In genomic region chr3:49602877-49603411, GRCh38 we compare ENCODE assay signal across 9 cellular contexts. TPM values are rescaled to one million over a fixed set of nuclear protein-coding genes. Genes with fewer than 3 reads are reported as not detected.
DNase-seq lines count a peak whose midpoint lies in the region; ATAC-seq lines count a peak whose summit lies in the region.
"Had no signal": no experiment of that assay in that cellular context is flagged by ENCODE, and none has a peak within 500 bp of the region (broad histone marks: within the 10 kb centered on the region; RNA-seq: fewer than 3 reads in every experiment).

No MANE protein-coding gene starts in this region.

- no peaks in the 10 kb centered on the region for H3K27me3 Mint-ChIP-seq in T-helper 2 cell treated with Interferon-gamma antibody and Interleukin-4, amounts not matched to agents 5 μg/mL and 100 μg/mL, for 36 hours (ENCODE audit: low read depth)
- H3K27me3 Mint-ChIP-seq in natural killer cell treated with Interleukin-12 subunit alpha and Interleukin-12 subunit beta and Interleukin-15 and Interleukin-18, amount 100 ng/mL, for 72 hours = no peaks in the 10 kb centered on the region
- H3K27me3 Mint-ChIP-seq in stimulated activated naive CD8-positive, alpha-beta T cell treated with anti-CD3 and anti-CD28 coated beads, Interleukin-15, amount 100 ng/mL, for 72 hours = no peaks in the 10 kb centered on the region
- H3K27me3 Mint-ChIP-seq: progenitor cell of endocrine pancreas had no signal

- H3K4me1 Mint-ChIP-seq in T-helper 2 cell treated with Interferon-gamma antibody and Interleukin-4, amounts not matched to agents 5 μg/mL and 100 μg/mL, for 36 hours (ENCODE audit: low read depth) = peaks cover 15% of the 10 kb centered on the region
- peaks cover 10 to 13% of the 10 kb centered on the region in 2 donors for H3K4me1 Mint-ChIP-seq in natural killer cell treated with Interleukin-12 subunit alpha and Interleukin-12 subunit beta and Interleukin-15 and Interleukin-18, amount 100 ng/mL, for 72 hours (ENCODE audit: low read depth in 2 of 2)
- peaks cover 21% of the 10 kb centered on the region for H3K4me1 Mint-ChIP-seq in stimulated activated naive CD8-positive, alpha-beta T cell treated with anti-CD3 and anti-CD28 coated beads, Interleukin-15, amount 100 ng/mL, for 72 hours

- H3K27ac Mint-ChIP-seq in T-helper 2 cell treated with Interferon-gamma antibody and Interleukin-4, amounts not matched to agents 5 μg/mL and 100 μg/mL, for 36 hours = peak overlapping the region; percentile 56
- no peak overlapping the region for H3K27ac Mint-ChIP-seq in natural killer cell treated with Interleukin-12 subunit alpha and Interleukin-12 subunit beta and Interleukin-15 and Interleukin-18, amount 100 ng/mL, for 72 hours
- H3K27ac Mint-ChIP-seq in stimulated activated naive CD8-positive, alpha-beta T cell treated with anti-CD3 and anti-CD28 coated beads, Interleukin-15, amount 100 ng/mL, for 72 hours = peak overlapping the region; percentile 35 to 88
- H3K27ac Mint-ChIP-seq: progenitor cell of endocrine pancreas had no signal

- peak; percentile 27 for DNase-seq in T-helper 2 cell treated with Interferon-gamma antibody and Interleukin-4, amounts not matched to agents 5 μg/mL and 100 μg/mL, for 36 hours (ENCODE audit: low spot score)
- DNase-seq in activated effector memory CD4-positive, alpha-beta T cell treated with anti-CD3 and anti-CD28 coated beads, Interleukin-2, amount 50 U/mL, for 16 hours = peak; percentile 87
- no peak for DNase-seq in natural killer cell treated with Interleukin-12 subunit alpha and Interleukin-12 subunit beta and Interleukin-15 and Interleukin-18, amount 100 ng/mL, for 72 hours (ENCODE audit: low spot score)
- DNase-seq in stimulated activated naive CD8-positive, alpha-beta T cell treated with anti-CD3 and anti-CD28 coated beads, Interleukin-15, amount 100 ng/mL, for 72 hours = peak; percentile 53 to 64
- no peak for DNase-seq in DMS79 treated with DMSO at 0.1 percent for 48 hours (lab: John Stamatoyannopoulos, UW)
- no peak for DNase-seq in hippocampal formation (lab: John Stamatoyannopoulos, UW)
- DNase-seq: SIG-M5 had no signal

- peak; percentile 77 to 81 for ATAC-seq in natural killer cell treated with Interleukin-12 subunit alpha and Interleukin-12 subunit beta and Interleukin-15 and Interleukin-18, amount 100 ng/mL, for 72 hours
- ATAC-seq in stimulated activated naive CD8-positive, alpha-beta T cell treated with anti-CD3 and anti-CD28 coated beads, Interleukin-15, amount 100 ng/mL, for 72 hours = peak; percentile 98
- no peak for ATAC-seq in HG02642 (IDR thresholded peaks at IDR 0.05; ENCODE audit: poor library complexity, unreplicated experiment)

- no peaks in the 10 kb centered on the region for H3K9me3 Mint-ChIP-seq in T-helper 2 cell treated with Interferon-gamma antibody and Interleukin-4, amounts not matched to agents 5 μg/mL and 100 μg/mL, for 36 hours
- no peaks in the 10 kb centered on the region for H3K9me3 Mint-ChIP-seq in natural killer cell treated with Interleukin-12 subunit alpha and Interleukin-12 subunit beta and Interleukin-15 and Interleukin-18, amount 100 ng/mL, for 72 hours
- no peaks in the 10 kb centered on the region for H3K9me3 Mint-ChIP-seq in stimulated activated naive CD8-positive, alpha-beta T cell treated with anti-CD3 and anti-CD28 coated beads, Interleukin-15, amount 100 ng/mL, for 72 hours

- no peaks in the 10 kb centered on the region for H3K36me3 Mint-ChIP-seq in T-helper 2 cell treated with Interferon-gamma antibody and Interleukin-4, amounts not matched to agents 5 μg/mL and 100 μg/mL, for 36 hours (ENCODE audit: low read depth)
- no peaks in the 10 kb centered on the region for H3K36me3 Mint-ChIP-seq in natural killer cell treated with Interleukin-12 subunit alpha and Interleukin-12 subunit beta and Interleukin-15 and Interleukin-18, amount 100 ng/mL, for 72 hours

- no peak overlapping the region for H3K4me3 Mint-ChIP-seq in T-helper 2 cell treated with Interferon-gamma antibody and Interleukin-4, amounts not matched to agents 5 μg/mL and 100 μg/mL, for 36 hours
- H3K4me3 Mint-ChIP-seq in natural killer cell treated with Interleukin-12 subunit alpha and Interleukin-12 subunit beta and Interleukin-15 and Interleukin-18, amount 100 ng/mL, for 72 hours = no peak overlapping the region
- peak overlapping the region in 1 of 2 donors; percentile 27 for H3K4me3 Mint-ChIP-seq in stimulated activated naive CD8-positive, alpha-beta T cell treated with anti-CD3 and anti-CD28 coated beads, Interleukin-15, amount 100 ng/mL, for 72 hours

RNA-seq across cellular contexts. Expression of gene BSN, which starts 48.7 kb away (rescaled TPM):
- under 1 TPM; 0.39 to 0.59 TPM for total RNA-seq in natural killer cell treated with Interleukin-12 subunit alpha and Interleukin-12 subunit beta and Interleukin-15 and Interleukin-18, amount 100 ng/mL, for 72 hours

Comparison
In these comparisons a context has a peak if more than half of its experiments do, and no peak if none do; other contexts are left out.
1. DNase-seq: peak in T-helper 2 cell treated with Interferon-gamma antibody and Interleukin-4, amounts not matched to agents 5 μg/mL and 100 μg/mL, for 36 hours (single experiment), activated effector memory CD4-positive, alpha-beta T cell treated with anti-CD3 and anti-CD28 coated beads, Interleukin-2, amount 50 U/mL, for 16 hours (single experiment) and stimulated activated naive CD8-positive, alpha-beta T cell treated with anti-CD3 and anti-CD28 coated beads, Interleukin-15, amount 100 ng/mL, for 72 hours (2 of 2); none in natural killer cell treated with Interleukin-12 subunit alpha and Interleukin-12 subunit beta and Interleukin-15 and Interleukin-18, amount 100 ng/mL, for 72 hours (single experiment), DMS79 treated with DMSO at 0.1 percent for 48 hours (single experiment) and hippocampal formation (0 of 2).
2. H3K27ac Mint-ChIP-seq: peak in T-helper 2 cell treated with Interferon-gamma antibody and Interleukin-4, amounts not matched to agents 5 μg/mL and 100 μg/mL, for 36 hours (single experiment) and stimulated activated naive CD8-positive, alpha-beta T cell treated with anti-CD3 and anti-CD28 coated beads, Interleukin-15, amount 100 ng/mL, for 72 hours (2 of 2); none in natural killer cell treated with Interleukin-12 subunit alpha and Interleukin-12 subunit beta and Interleukin-15 and Interleukin-18, amount 100 ng/mL, for 72 hours (0 of 2).